22 cellular contexts compared by ENCODE assay signal in genomic region chr15:98717942-98718341, GRCh38.
DNase-seq lines count a peak whose midpoint lies in the region; ATAC-seq and TF ChIP-seq lines count a peak whose summit lies in the region.
"Had no signal": no experiment of that assay in that cellular context is flagged by ENCODE, and none has a peak within 500 bp of the region (broad histone marks: within the 10 kb centered on the region; RNA-seq: fewer than 3 reads in every experiment).

No MANE protein-coding gene starts in this region.

- peaks cover 100% of the 10 kb centered on the region for H3K4me1 ChIP-seq in BLaER1
- peaks cover 88% of the 10 kb centered on the region for H3K4me1 ChIP-seq in HUES64 (ENCODE audit: insufficient read depth, low read length)
- peaks cover 45% of the 10 kb centered on the region for H3K4me1 ChIP-seq in rectal smooth muscle tissue (ENCODE audit: control insufficient read depth, insufficient read depth, low read length)
- peaks cover 18% of the 10 kb centered on the region for H3K4me1 ChIP-seq in PC-9 (replicated peaks; ENCODE audit: insufficient read depth)
- peaks cover 18% of the 10 kb centered on the region for H3K4me1 ChIP-seq in upper lobe of right lung

- no peak for ATAC-seq in upper lobe of right lung
- ATAC-seq: activated CD4-positive, alpha-beta T cell treated with anti-CD3 and anti-CD28 coated beads for 36 hours; natural killer cell had no signal

- CTCF ChIA-PET in PC-9 (lab: Charles Lee) = no interaction called here

- H3K4me3 ChIP-seq in BLaER1 = peak overlapping the region; percentile 52
- H3K4me3 ChIP-seq in HUES64 (ENCODE audit: low read length) = no peak overlapping the region
- no peak overlapping the region for H3K4me3 ChIP-seq in rectal smooth muscle tissue (ENCODE audit: low read length)
- no peak overlapping the region for H3K4me3 ChIP-seq in PC-9
- H3K4me3 ChIP-seq in upper lobe of right lung = no peak overlapping the region
- H3K4me3 ChIP-seq: testis had no signal

- intact Hi-C loops in PC-9 (cut with micrococcal nuclease; ENCODE audit: unreplicated experiment) (no loop called here), upper lobe of right lung (cut with DNase I) (no loop called here)

- POLR2A ChIA-PET in PC-9 (lab: Charles Lee; ENCODE audit: unreplicated experiment) = no interaction called here

- no TSS peak for BruUV-seq in PC-9 (replicated peaks; lab: Mats Ljungman, UMichigan)

- H3K27me3 Mint-ChIP-seq in endothelial cell (ENCODE audit: unreplicated experiment) = peaks cover 14% of the 10 kb centered on the region
- H3K27me3 Mint-ChIP-seq: activated CD4-positive, alpha-beta T cell treated with anti-CD3 and anti-CD28 coated beads for 36 hours; progenitor cell of endocrine pancreas had no signal

- DNase-seq in endothelial cell (ENCODE audit: low spot score) (no peak), PC-9 (no peak), upper lobe of right lung (no peak), nucleus accumbens (lab: John Stamatoyannopoulos, UW) (no peak)
- DNase-seq in stimulated activated CD4-positive, alpha-beta T cell treated with anti-CD3 and anti-CD28 coated beads, Interleukin-4, amount 100 ng/mL, for 4 hours = no peak
- DNase-seq: activated CD4-positive, alpha-beta T cell treated with anti-CD3 and anti-CD28 coated beads for 36 hours; activated effector memory CD4-positive, alpha-beta T cell treated with Interleukin-2 at 50 U/mL for 16 hours; CD8-positive, alpha-beta memory T cell; DMS79 treated with DMSO at 0.1 percent for 48 hours; effector memory CD4-positive, alpha-beta T cell; KBM-7; natural killer cell; NCI-H187 treated with DMSO at 0.1 percent for 48 hours; NK-92 treated with Interleukin-12 subunit alpha and Interleukin-12 subunit beta, amount 100 ng/mL, for 24 hours; stimulated activated CD4-positive, alpha-beta T cell treated with anti-CD3 and anti-CD28 coated beads, Interleukin-12 subunit alpha, Interleukin-12 subunit beta, amount 100 ng/mL, for 4 hours; SW 1271; testis had no signal

- peaks cover 92% of the 10 kb centered on the region for H3K4me1 Mint-ChIP-seq in endothelial cell (ENCODE audit: unreplicated experiment)

- H3K27me3 ChIP-seq in BLaER1 (no peaks in the 10 kb centered on the region), HUES64 (ENCODE audit: insufficient read depth, low read length) (no peaks in the 10 kb centered on the region), rectal smooth muscle tissue (ENCODE audit: control insufficient read depth, insufficient read depth, low read length) (no peaks in the 10 kb centered on the region), PC-9 (ENCODE audit: insufficient read depth, low read depth) (no peaks in the 10 kb centered on the region), upper lobe of right lung (no peaks in the 10 kb centered on the region)
- H3K27me3 ChIP-seq: testis had no signal

- H3K4me2 ChIP-seq in BLaER1 (peak overlapping the region; percentile 94), PC-9 (no peak overlapping the region)

- H4K20me1 ChIP-seq in BLaER1 = peaks cover 100% of the 10 kb centered on the region
- peaks cover 15% of the 10 kb centered on the region; the same call in 1 of the 2 replicates for H4K20me1 ChIP-seq in PC-9 (ENCODE audit: insufficient read depth)

- H3K9me2 ChIP-seq in PC-9 (ENCODE audit: insufficient read depth) = no peaks in the 10 kb centered on the region

- no peak overlapping the region for H2AFZ ChIP-seq in PC-9

- 84% methylated on average over 11 of the region's 11 CpGs for WGBS in HUES64

- peaks cover 98% of the 10 kb centered on the region for H3K79me2 ChIP-seq in PC-9 (ENCODE audit: low read depth)

- peak overlapping the region; percentile 19 for H3K27ac Mint-ChIP-seq in endothelial cell (ENCODE audit: unreplicated experiment)
- H3K27ac Mint-ChIP-seq: activated CD4-positive, alpha-beta T cell treated with anti-CD3 and anti-CD28 coated beads for 36 hours; progenitor cell of endocrine pancreas had no signal

- peaks cover 3% of the 10 kb centered on the region; the same call in 1 of the 2 replicates for H3K36me3 ChIP-seq in BLaER1
- H3K36me3 ChIP-seq in HUES64 (ENCODE audit: insufficient read depth, low read length) = no peaks in the 10 kb centered on the region
- H3K36me3 ChIP-seq in rectal smooth muscle tissue (ENCODE audit: control insufficient read depth, insufficient read depth, low read length) = no peaks in the 10 kb centered on the region
- H3K36me3 ChIP-seq in PC-9 (ENCODE audit: low read depth) = no peaks in the 10 kb centered on the region
- H3K36me3 ChIP-seq in upper lobe of right lung = no peaks in the 10 kb centered on the region

- no peak overlapping the region for H3K4me3 Mint-ChIP-seq in endothelial cell (ENCODE audit: unreplicated experiment)
- H3K4me3 Mint-ChIP-seq: activated CD4-positive, alpha-beta T cell treated with anti-CD3 and anti-CD28 coated beads for 36 hours; central memory CD8-positive, alpha-beta T cell; natural killer cell had no signal

- H3K9me3 Mint-ChIP-seq in endothelial cell (ENCODE audit: unreplicated experiment) = no peaks in the 10 kb centered on the region
- H3K9me3 Mint-ChIP-seq: central memory CD8-positive, alpha-beta T cell; natural killer cell had no signal

- H3K9ac ChIP-seq in BLaER1 = peak overlapping the region; percentile 79
- no peak overlapping the region for H3K9ac ChIP-seq in HUES64 (ENCODE audit: low read depth, low read length)
- H3K9ac ChIP-seq in rectal smooth muscle tissue (ENCODE audit: low read length) = no peak overlapping the region

- peaks cover 3% of the 10 kb centered on the region for H3K36me3 Mint-ChIP-seq in endothelial cell (ENCODE audit: low read depth, unreplicated experiment)
- H3K36me3 Mint-ChIP-seq: CD8-positive, alpha-beta memory T cell; natural killer cell had no signal

- H3F3A ChIP-seq in PC-9 (ENCODE audit: insufficient read depth, low read depth) = no peaks in the 10 kb centered on the region

- H3K27ac ChIP-seq in BLaER1 = peak overlapping the region; percentile 89
- peak overlapping the region; percentile 17; the same call in 1 of the 2 replicates for H3K27ac ChIP-seq in HUES64 (ENCODE audit: low read depth, low read length)
- peak overlapping the region; percentile 62 for H3K27ac ChIP-seq in rectal smooth muscle tissue (ENCODE audit: low read depth, low read length)
- H3K27ac ChIP-seq in PC-9 = no peak overlapping the region
- H3K27ac ChIP-seq in upper lobe of right lung = no peak overlapping the region
- H3K27ac ChIP-seq: testis had no signal

- H3K9me3 ChIP-seq in BLaER1 (no peaks in the 10 kb centered on the region), HUES64 (ENCODE audit: insufficient read depth, low read depth, low read length) (no peaks in the 10 kb centered on the region), PC-9 (ENCODE audit: insufficient read depth, low read depth) (no peaks in the 10 kb centered on the region), upper lobe of right lung (no peaks in the 10 kb centered on the region)
- H3K9me3 ChIP-seq: testis had no signal

- TF ChIP-seq CTCF in endothelial cell (IDR thresholded peaks at IDR 0.05; ENCODE audit: unreplicated experiment) (no peak), PC-9 (conservative IDR thresholded peaks at IDR 0.05) (no peak), upper lobe of right lung (IDR thresholded peaks at IDR 0.05) (no peak)

Comparison
In these comparisons a context has a peak if more than half of its experiments do, and no peak if none do; other contexts are left out.
1. H3K27ac ChIP-seq: peak in BLaER1 (single experiment), HUES64 (single experiment) and rectal smooth muscle tissue (single experiment); none in PC-9 (single experiment) and upper lobe of right lung (single experiment).